Comparison of ENCODE assay signal across 25 cellular contexts in the genomic region with DNA sequence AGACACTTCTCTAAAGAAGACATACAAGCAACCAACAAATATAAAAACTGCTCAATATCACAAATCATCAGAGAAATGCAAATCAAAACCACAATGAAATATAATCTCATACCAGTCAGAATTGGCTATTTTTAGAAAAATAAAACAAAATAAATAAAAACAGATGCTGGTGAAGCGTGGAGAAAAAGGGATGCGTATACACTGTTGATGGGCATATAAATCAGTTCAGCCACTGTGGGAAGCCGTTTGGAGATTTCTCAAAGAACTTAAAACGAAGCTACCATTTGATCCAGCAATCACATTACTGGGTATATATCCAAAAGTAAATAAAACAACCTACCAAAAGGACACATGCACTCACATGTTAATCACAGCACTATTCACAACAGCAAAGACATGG.
"Had no signal": no experiment of that assay in that cellular context is flagged by ENCODE, and none has a peak within 500 bp of the region (broad histone marks: within the 10 kb centered on the region; RNA-seq: fewer than 3 reads in every experiment).

No MANE protein-coding gene starts in this region.

- ATAC-seq: foreskin keratinocyte; gastroesophageal sphincter; heart left ventricle; left lung; left ventricle myocardium superior; lower lobe of right lung; mucosa of descending colon; naive thymus-derived CD8-positive, alpha-beta T cell had no signal

- DNase-seq: dermis blood vessel endothelial cell; dorsolateral prefrontal cortex; effector CD4-positive, alpha-beta T cell; effector memory CD4-positive, alpha-beta T cell; foreskin keratinocyte; heart left ventricle; hypothalamus; immature natural killer cell; islet precursor cell; kidney; kidney glomerular epithelial cell; left lung; left ventricle myocardium superior; lower lobe of right lung; mesenchymal stem cell; mucosa of descending colon; naive B cell; naive thymus-derived CD8-positive, alpha-beta T cell had no signal

- H3K4me3 ChIP-seq: coronary artery, dorsolateral prefrontal cortex, esophagus muscularis mucosa, gastroesophageal sphincter, heart left ventricle, hepatocyte, left lung, lower lobe of right lung, mucosa of descending colon had no signal

- FAIRE-seq: colon, endothelial cell of umbilical vein, frontal cortex had no signal
